8 cellular contexts compared by ENCODE assay signal in genomic region chr17:46818319-46818928, GRCh38. TPM values are rescaled to one million over a fixed set of nuclear protein-coding genes. Genes with fewer than 3 reads are reported as not detected.
DNase-seq lines count a peak whose midpoint lies in the region; ATAC-seq and TF ChIP-seq lines count a peak whose summit lies in the region.

Gene WNT3 (minus strand): TSS chr17:46818692. CDS start chr17:46818597, 95 bp downstream.

- H3K27me3 ChIP-seq in right atrium auricular region = peaks cover 26 to 62% of the 10 kb centered on the region in 2 donors

- H3K4me3 ChIP-seq in right atrium auricular region = peak within 1 kb of the TSS; percentile 22 to 48

- peak; percentile 4 for DNase-seq in COLO668 (lab: John Stamatoyannopoulos, UW; ENCODE audit: unreplicated experiment)
- DNase-seq in NCI-H2227 treated with DMSO at 0.1 percent for 48 hours (lab: John Stamatoyannopoulos, UW) = peak; percentile 19
- peak; percentile 65 to 73 for DNase-seq in activated T-cell treated with anti-CD3 and anti-CD28 coated beads, Interleukin-2, amount 50 U/mL, for 48 hours
- DNase-seq in right atrium auricular region (ENCODE audit: low spot score) = no peak
- peak; percentile 25 to 50 (median 30) for DNase-seq in stimulated activated CD4-positive, alpha-beta T cell treated with anti-CD3 and anti-CD28 coated beads, Interleukin-1b, Interleukin-23, amount 100 ng/mL, for 24 hours (ENCODE audit: low read depth in 4 of 4, low spot score in 1 of 4)
- no peak for DNase-seq in NCI-H2196 treated with DMSO at 0.1 percent for 48 hours (lab: John Stamatoyannopoulos, UW; ENCODE audit: unreplicated experiment)

- no peaks in the 10 kb centered on the region for H3K36me3 ChIP-seq in right atrium auricular region

- TF ChIP-seq CTCF in right atrium auricular region (IDR thresholded peaks at IDR 0.05) = no peak

- H3K27ac ChIP-seq in right atrium auricular region = no peak within 1 kb of the TSS

- H3K9me3 ChIP-seq in right atrium auricular region = no peaks in the 10 kb centered on the region

- H3K4me1 ChIP-seq in right atrium auricular region = peaks cover 0 to 24% of the 10 kb centered on the region in 2 donors

- ATAC-seq in HG02840 (IDR thresholded peaks at IDR 0.05; ENCODE audit: low FRiP score, unreplicated experiment) (no peak), GM19452 (IDR thresholded peaks at IDR 0.05; ENCODE audit: unreplicated experiment) (no peak)

RNA-seq across cellular contexts. Expression of gene WNT3, which starts in this region (rescaled TPM):
- 1 to 10 TPM in 1 of 2 donors, under 1 TPM in 1; 0.44 to 1.2 TPM for total RNA-seq in right atrium auricular region

Comparison
In these comparisons a context has a peak if more than half of its experiments do, and no peak if none do; other contexts are left out.
1. DNase-seq: peak in COLO668 (single experiment), NCI-H2227 treated with DMSO at 0.1 percent for 48 hours (single experiment), activated T-cell treated with anti-CD3 and anti-CD28 coated beads, Interleukin-2, amount 50 U/mL, for 48 hours (2 of 2) and stimulated activated CD4-positive, alpha-beta T cell treated with anti-CD3 and anti-CD28 coated beads, Interleukin-1b, Interleukin-23, amount 100 ng/mL, for 24 hours (4 of 4); none in right atrium auricular region (single experiment) and NCI-H2196 treated with DMSO at 0.1 percent for 48 hours (single experiment).